In the genomic region with DNA sequence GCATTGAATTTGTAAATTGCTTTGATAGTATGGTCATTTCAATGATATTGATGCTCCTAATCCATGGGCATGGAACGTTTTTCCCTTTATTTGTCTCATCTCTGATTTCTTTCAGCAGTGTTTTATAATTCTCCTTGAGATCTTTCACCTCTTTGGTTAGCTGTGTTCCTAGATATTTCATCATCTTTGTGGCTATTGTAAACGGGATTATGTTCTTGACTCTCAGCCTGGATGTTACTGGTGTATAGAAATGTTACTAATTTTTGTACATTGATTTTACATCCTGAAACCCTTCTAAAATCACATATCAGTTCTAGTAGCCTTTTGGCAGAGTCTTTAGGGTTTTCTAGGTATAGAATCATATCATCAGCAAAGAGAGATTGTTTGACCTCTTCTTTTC, we compare ENCODE assay signal across 20 cellular contexts. TPM values are rescaled to one million over a fixed set of nuclear protein-coding genes. Genes with fewer than 3 reads are reported as not detected.
DNase-seq lines count a peak whose midpoint lies in the region; ATAC-seq and TF ChIP-seq lines count a peak whose summit lies in the region.
"Had no signal": no experiment of that assay in that cellular context is flagged by ENCODE, and none has a peak within 500 bp of the region (broad histone marks: within the 10 kb centered on the region; RNA-seq: fewer than 3 reads in every experiment).

No MANE protein-coding gene starts in this region.

- WGBS in IMR-90 (ENCODE audit: extremely low coverage in 2 of 2, insufficient read length in 1 of 2), 2 experiments = no CpG with 5 or more reads among the region's 2 CpGs
- WGBS in sigmoid colon, 2 donors = 81 to 83% methylated on average over 2 of the region's 2 CpGs

- no peak overlapping the region for H2AK5ac ChIP-seq in IMR-90 (ENCODE audit: low read depth, low read length)

- H3K79me1 ChIP-seq in IMR-90 (ENCODE audit: low read depth in 1 of 2, low read length in 2 of 2) = no peaks in the 10 kb centered on the region; a peak in 1 of 4 replicates

- no peak overlapping the region for H2BK20ac ChIP-seq in IMR-90 (ENCODE audit: low read depth, low read length)

- H3K27ac Mint-ChIP-seq in activated T-cell treated with anti-CD3 and anti-CD28 coated beads, Interleukin-2, amount 50 U/mL, for 72 hours = peak overlapping the region; percentile 36
- no peak overlapping the region for H3K27ac Mint-ChIP-seq in activated T-cell treated with anti-CD3 and anti-CD28 coated beads, Interleukin-2, amount 50 U/mL, for 24 hours
- H3K27ac Mint-ChIP-seq: CD14-positive monocyte had no signal

- no peak overlapping the region for H2AFZ ChIP-seq in IMR-90 (replicated peaks; ENCODE audit: low read length, poor library complexity)

- H2BK120ac ChIP-seq in IMR-90 (ENCODE audit: low read depth, low read length) = no peak overlapping the region

- no peak overlapping the region for H3K4ac ChIP-seq in IMR-90 (ENCODE audit: low read depth, low read length)

- ATAC-seq in activated T-cell treated with anti-CD3 and anti-CD28 coated beads, Interleukin-2, amount 50 U/mL, for 72 hours (replicated peaks in 1 of 2) = no peak
- no peak for ATAC-seq in IMR-90 (ENCODE audit: low read depth)
- ATAC-seq in GM21515 (IDR thresholded peaks at IDR 0.05; ENCODE audit: unreplicated experiment) = no peak

- CTCF ChIA-PET in IMR-90 (lab: Yijun Ruan, JAX) = no interaction called here

- H4K8ac ChIP-seq in IMR-90 (ENCODE audit: low read depth in 2 of 2, low read length in 2 of 2) = no peak overlapping the region

- in situ Hi-C loops in IMR-90 (cut with MboI; ENCODE audit: low sequenced_read_pairs) = no loop called here

- no peak overlapping the region for H2BK5ac ChIP-seq in IMR-90 (ENCODE audit: low read depth, low read length, poor library complexity, severe bottlenecking)

- H3K27me3 Mint-ChIP-seq in activated T-cell treated with anti-CD3 and anti-CD28 coated beads, Interleukin-2, amount 50 U/mL, for 72 hours (ENCODE audit: low read depth) = no peaks in the 10 kb centered on the region
- no peaks in the 10 kb centered on the region for H3K27me3 Mint-ChIP-seq in activated T-cell treated with anti-CD3 and anti-CD28 coated beads, Interleukin-2, amount 50 U/mL, for 24 hours

- H3K9me3 Mint-ChIP-seq in activated T-cell treated with anti-CD3 and anti-CD28 coated beads, Interleukin-2, amount 50 U/mL, for 72 hours = peaks cover 0 to 1% of the 10 kb centered on the region in 2 donors
- peaks cover 2% of the 10 kb centered on the region for H3K9me3 Mint-ChIP-seq in activated T-cell treated with anti-CD3 and anti-CD28 coated beads, Interleukin-2, amount 50 U/mL, for 24 hours

- H3K9me3 ChIP-seq in IMR-90 (ENCODE audit: control insufficient read depth, insufficient read depth, low read length) (no peaks in the 10 kb centered on the region), sigmoid colon (no peaks in the 10 kb centered on the region)
- H3K9me3 ChIP-seq: BE2C, MG63 had no signal

- no peak overlapping the region for H3K18ac ChIP-seq in IMR-90 (ENCODE audit: low read depth, low read length)

- no peak overlapping the region for H3K14ac ChIP-seq in IMR-90 (replicated peaks; ENCODE audit: low read depth, low read length)

- H3K27ac ChIP-seq in IMR-90 (ENCODE audit: insufficient read depth, low read length) (no peak overlapping the region), sigmoid colon (no peak overlapping the region)
- H3K27ac ChIP-seq: 22Rv1, SK-N-MC had no signal

- no peak overlapping the region for H2AK9ac ChIP-seq in IMR-90 (replicated peaks; ENCODE audit: low read depth, low read length, poor library complexity)

- dilution Hi-C loops in IMR-90 (cut with HindIII; ENCODE audit: low sequenced_read_pairs, unreplicated experiment) = no loop called here

- peaks cover 60% of the 10 kb centered on the region for H3K4me1 Mint-ChIP-seq in activated T-cell treated with anti-CD3 and anti-CD28 coated beads, Interleukin-2, amount 50 U/mL, for 72 hours (ENCODE audit: low read depth)
- H3K4me1 Mint-ChIP-seq in activated T-cell treated with anti-CD3 and anti-CD28 coated beads, Interleukin-2, amount 50 U/mL, for 24 hours (ENCODE audit: low read depth) = peaks cover 74% of the 10 kb centered on the region

- no peaks in the 10 kb centered on the region; the same call in 1 of the 2 replicates for H3K9me1 ChIP-seq in IMR-90 (ENCODE audit: insufficient read depth, low read length)

- POLR2A ChIA-PET in IMR-90 (lab: Charles Lee; ENCODE audit: unreplicated experiment) = no interaction called here

- no peak overlapping the region for H4K91ac ChIP-seq in IMR-90 (ENCODE audit: insufficient read depth, low read depth, low read length)

- no peak for TF ChIP-seq POLR2A in IMR-90 (IDR thresholded peaks at IDR 0.05; ENCODE audit: low read depth, low read length)
- TF ChIP-seq POLR2A in sigmoid colon (IDR thresholded peaks at IDR 0.05) = no peak

- H3K4me1 ChIP-seq in IMR-90 (ENCODE audit: control insufficient read depth, insufficient read depth, low read length) = peaks cover 7% of the 10 kb centered on the region
- H3K4me1 ChIP-seq in sigmoid colon = peaks cover 0 to 10% (median 4%) of the 10 kb centered on the region in 4 donors

- intact Hi-C loops in IMR-90 (cut with micrococcal nuclease) (no loop called here), sigmoid colon (cut with DNase I) (no loop called here)

- H3K27me3 ChIP-seq in IMR-90 (ENCODE audit: control insufficient read depth, insufficient read depth, low read length) (no peaks in the 10 kb centered on the region), sigmoid colon (no peaks in the 10 kb centered on the region)
- H3K27me3 ChIP-seq: BE2C, MG63 had no signal

- no peak for TF ChIP-seq RAD21 in IMR-90 (IDR thresholded peaks at IDR 0.05; ENCODE audit: low read length)

- no peak overlapping the region for H4K5ac ChIP-seq in IMR-90 (ENCODE audit: low read depth, low read length)

- TF ChIP-seq EP300 in sigmoid colon (IDR thresholded peaks at IDR 0.05) = no peak

- H3K36me3 Mint-ChIP-seq in activated T-cell treated with anti-CD3 and anti-CD28 coated beads, Interleukin-2, amount 50 U/mL, for 72 hours (ENCODE audit: insufficient read depth in 2 of 2) = peaks cover 0 to 6% of the 10 kb centered on the region in 2 donors
- H3K36me3 Mint-ChIP-seq in activated T-cell treated with anti-CD3 and anti-CD28 coated beads, Interleukin-2, amount 50 U/mL, for 24 hours (ENCODE audit: low read depth) = peaks cover 12% of the 10 kb centered on the region

- H2BK15ac ChIP-seq in IMR-90 (ENCODE audit: low read depth, low read length) = no peak overlapping the region

- no peak overlapping the region for H3K56ac ChIP-seq in IMR-90 (ENCODE audit: extremely low read depth, insufficient read depth, low read length)

- H3K4me2 ChIP-seq in IMR-90 (ENCODE audit: low read depth, low read length) = no peak overlapping the region

- BruUV-seq in IMR-90 (replicated peaks; lab: Mats Ljungman, UMichigan) = no TSS peak

- H3K23ac ChIP-seq in IMR-90 (ENCODE audit: low read depth, low read length) = no peak overlapping the region

- no peak overlapping the region for H3K4me3 Mint-ChIP-seq in activated T-cell treated with anti-CD3 and anti-CD28 coated beads, Interleukin-2, amount 50 U/mL, for 72 hours
- H3K4me3 Mint-ChIP-seq in activated T-cell treated with anti-CD3 and anti-CD28 coated beads, Interleukin-2, amount 50 U/mL, for 24 hours = no peak overlapping the region

- H3K4me3 ChIP-seq in IMR-90 (ENCODE audit: insufficient read depth, low read depth, low read length) = no peak overlapping the region
- no peak overlapping the region for H3K4me3 ChIP-seq in sigmoid colon
- H3K4me3 ChIP-seq: MG63, SK-N-MC had no signal

- TF ChIP-seq CTCF in IMR-90 (conservative IDR thresholded peaks at IDR 0.05; ENCODE audit: low read depth, low read length) (no peak), sigmoid colon (IDR thresholded peaks at IDR 0.05) (no peak)

- H3K9ac ChIP-seq in IMR-90 (ENCODE audit: low read depth, low read length) = no peak overlapping the region

- H3K36me3 ChIP-seq in IMR-90 (ENCODE audit: control insufficient read depth, insufficient read depth, low read length) = no peaks in the 10 kb centered on the region
- H3K36me3 ChIP-seq in sigmoid colon = no peaks in the 10 kb centered on the region
- H3K36me3 ChIP-seq: BE2C, MG63 had no signal

- no peak for DNase-seq in activated T-cell treated with anti-CD3 and anti-CD28 coated beads, Interleukin-2, amount 50 U/mL, for 72 hours
- DNase-seq in activated T-cell treated with anti-CD3 and anti-CD28 coated beads, Interleukin-2, amount 50 U/mL, for 24 hours = no peak
- DNase-seq in IMR-90 (no peak), fibroblast of peridontal ligament (ENCODE audit: extremely low read depth) (peak; percentile 19), sigmoid colon (no peak), GDM1 (lab: John Stamatoyannopoulos, UW) (no peak)
- DNase-seq: BE2C, KG1, MG63, NCI-H1105 treated with DMSO at 0.1 percent for 48 hours, NCI-H146, NCI-H1930, NCI-H2107, NCI-H524 treated with DMSO at 0.1 percent for 48 hours, NCI-H774, SIG-M5 had no signal

- H4K20me1 ChIP-seq in IMR-90 (ENCODE audit: insufficient read depth, low read length) = no peaks in the 10 kb centered on the region

TF ChIP-seq in IMR-90, 13 proteins besides CTCF, POLR2A, EP300 and RAD21:
- TF ChIP-seq RFX5 (IDR thresholded peaks at IDR 0.05; ENCODE audit: low read depth, low read length) = no peak
- 0 out of 2 replicates have a peak, but pooled peaks have one; percentile 10 for TF ChIP-seq CEBPB (IDR thresholded peaks at IDR 0.05; ENCODE audit: low read depth, low read length)

RNA-seq across cellular contexts. Expression of a gene that starts 52.6 kb away (rescaled TPM):
- total RNA-seq in activated T-cell treated with anti-CD3 and anti-CD28 coated beads, Interleukin-2, amount 50 U/mL, for 72 hours = 10 to 100 TPM; 32.3 to 48.8 TPM
- total RNA-seq in IMR-90 (2012; rRNA removed) (18.6 and 28.9 TPM in 2 replicates), sigmoid colon (10 to 100 TPM; 40.7 to 70.6 (median 56.2) TPM)
- polyA plus RNA-seq in IMR-90 (2012; rRNA removed) (5.2 and 5.8 TPM in 2 replicates), sigmoid colon (10 to 100 TPM; 25.8 to 66.9 (median 45.1) TPM)
- 3.9 and 4.1 TPM in 2 replicates for polyA plus RNA-seq in IMR-90 (2012; cell fraction: cytosol; rRNA removed)
- 10.4 and 11.6 TPM in 2 replicates for polyA plus RNA-seq in IMR-90 (2012; cell fraction: nucleus; rRNA removed; ENCODE audit: low replicate concordance)
